8 cellular contexts compared by ENCODE assay signal in genomic region chr14:90256354-90257131, GRCh38. TPM values are rescaled to one million over a fixed set of nuclear protein-coding genes. Genes with fewer than 3 reads are reported as not detected.
A peak's percentile ranks its signal among the peaks of the same experiment; 100 is the strongest.
DNase-seq lines count a peak whose midpoint lies in the region; ATAC-seq and TF ChIP-seq lines count a peak whose summit lies in the region.

TSS of gene PSMC1 (plus strand) at chr14:90256553. CDS start at chr14:90256598, 45 bp downstream.

- 1% methylated on average over 54 of the region's 55 CpGs for WGBS in smooth muscle cell (ENCODE audit: low lambda C conversion rate)

- H3K9ac ChIP-seq in smooth muscle cell (ENCODE audit: low read depth) = peak within 1 kb of the TSS; percentile 97

- H3K27me3 ChIP-seq in ACC112 (ENCODE audit: insufficient read depth, low read length) = no peaks in the 10 kb centered on the region
- H3K27me3 ChIP-seq in breast epithelium = peaks cover 0 to 7% of the 10 kb centered on the region in 2 donors
- H3K27me3 ChIP-seq in smooth muscle cell (ENCODE audit: low read depth) = peaks cover 14% of the 10 kb centered on the region

- intact Hi-C loops in breast epithelium (cut with DNase I; ENCODE audit: low total_unique reads) = no loop called here

- H3K4me1 ChIP-seq in ACC112 (ENCODE audit: control insufficient read depth, insufficient read depth, low read length, unreplicated experiment) (peaks cover 21% of the 10 kb centered on the region), breast epithelium (no peaks in the 10 kb centered on the region), smooth muscle cell (ENCODE audit: low read depth) (peaks cover 10% of the 10 kb centered on the region)

- peak within 1 kb of the TSS; percentile 89 for H3K4me3 ChIP-seq in ACC112 (ENCODE audit: low read depth, low read length)
- H3K4me3 ChIP-seq in breast epithelium = peak within 1 kb of the TSS; percentile 89 to 95 (median 92)
- peak within 1 kb of the TSS; percentile 94 for H3K4me3 ChIP-seq in smooth muscle cell

- H3K27ac ChIP-seq in ACC112 (ENCODE audit: low read depth, low read length) (peak within 1 kb of the TSS; percentile 75), VCaP (peak within 1 kb of the TSS; percentile 84), breast epithelium (peak within 1 kb of the TSS; percentile 81 to 84), smooth muscle cell (ENCODE audit: low read depth) (peak within 1 kb of the TSS; percentile 71)

- H3K36me3 ChIP-seq in ACC112 (ENCODE audit: insufficient read depth, low read length) (peaks cover 24% of the 10 kb centered on the region), breast epithelium (no peaks in the 10 kb centered on the region), smooth muscle cell (ENCODE audit: low read depth) (peaks cover 15% of the 10 kb centered on the region)

- H2AFZ ChIP-seq in ACC112 (ENCODE audit: low read length, unreplicated experiment) (peak within 1 kb of the TSS; percentile 100), smooth muscle cell (ENCODE audit: low read depth) (peak within 1 kb of the TSS; percentile 72)

- H3K79me2 ChIP-seq in ACC112 (ENCODE audit: control insufficient read depth, insufficient read depth, low read length, unreplicated experiment) (peaks cover 39% of the 10 kb centered on the region), smooth muscle cell (ENCODE audit: low read depth) (peaks cover 39% of the 10 kb centered on the region)

- DNase-seq in NCI-H2196 treated with DMSO at 0.1 percent for 48 hours (lab: John Stamatoyannopoulos, UW; ENCODE audit: unreplicated experiment) (peak; percentile 49), breast epithelium (ENCODE audit: low spot score in 2 of 2) (peak; percentile 82 to 84), iPS-NIHi7 (ENCODE audit: extremely low spot score) (peak; percentile 92), smooth muscle cell (lab: John Stamatoyannopoulos, UW; ENCODE audit: unreplicated experiment) (peak; percentile 36)

- no peak for TF ChIP-seq CTCF in VCaP (conservative IDR thresholded peaks at IDR 0.05)
- TF ChIP-seq CTCF in breast epithelium (IDR thresholded peaks at IDR 0.05) = no peak
- TF ChIP-seq CTCF in smooth muscle cell (IDR thresholded peaks at IDR 0.05; ENCODE audit: borderline replicate concordance, insufficient read depth, poor library complexity, severe bottlenecking) = no peak

- peak; percentile 95 for ATAC-seq in GM18870 (IDR thresholded peaks at IDR 0.05; ENCODE audit: unreplicated experiment)
- ATAC-seq in HG03135 (IDR thresholded peaks at IDR 0.05; ENCODE audit: unreplicated experiment) = peak; percentile 96

- no peak for TF ChIP-seq POLR2A in breast epithelium (IDR thresholded peaks at IDR 0.05)

- H3F3A ChIP-seq in smooth muscle cell (ENCODE audit: low read depth) = no peaks in the 10 kb centered on the region

- peak within 1 kb of the TSS; percentile 99 for H3K4me2 ChIP-seq in smooth muscle cell

- H4K20me1 ChIP-seq in smooth muscle cell (ENCODE audit: low read depth) = peaks cover 18% of the 10 kb centered on the region

- H3K9me3 ChIP-seq in breast epithelium (no peaks in the 10 kb centered on the region), smooth muscle cell (replicated peaks; ENCODE audit: low read depth) (no peaks in the 10 kb centered on the region)

RNA-seq across cellular contexts. Expression of gene PSMC1, which starts in this region (rescaled TPM):
- 100 to 1,000 TPM in 2 of 3 donors, 10 to 100 TPM in 1; 74.4 to 170 (median 117) TPM for total RNA-seq in breast epithelium
- 151 and 185 TPM in 2 replicates for total RNA-seq in smooth muscle cell
- 163 and 172 TPM in 2 replicates for polyA plus RNA-seq in smooth muscle cell

Comparison
In these comparisons a context has a peak if more than half of its experiments do, and no peak if none do; other contexts are left out.
1. Peak in every context shown above with its lines: DNase-seq, ATAC-seq, H3K4me3 ChIP-seq and H3K27ac ChIP-seq.
2. DNase-seq: peak in every context shown above with its lines; median percentile 92 in iPS-NIHi7; 83 in breast epithelium; 49 in NCI-H2196 treated with DMSO at 0.1 percent for 48 hours; 36 in smooth muscle cell.